Comparison of ENCODE assay signal across 12 cellular contexts in genomic region chr3:33664195-33664594, GRCh38. TPM values are rescaled to one million over a fixed set of nuclear protein-coding genes. Genes with fewer than 3 reads are reported as not detected.
DNase-seq lines count a peak whose midpoint lies in the region; ATAC-seq and TF ChIP-seq lines count a peak whose summit lies in the region.
"Had no signal": no experiment of that assay in that cellular context is flagged by ENCODE, and none has a peak within 500 bp of the region (broad histone marks: within the 10 kb centered on the region; RNA-seq: fewer than 3 reads in every experiment).

No MANE protein-coding gene starts in this region.

- peak; percentile 53 for ATAC-seq in stimulated activated naive CD8-positive, alpha-beta T cell treated with anti-CD3 and anti-CD28 coated beads, Interleukin-15, amount 100 ng/mL, for 72 hours
- no peak for ATAC-seq in stimulated activated naive CD8-positive, alpha-beta T cell treated with anti-CD3 and anti-CD28 coated beads, Interleukin-15, Interleukin-2, amounts not matched to agents 100 U/mL and 50 U/mL, for 24 hours
- ATAC-seq in GM19452 (IDR thresholded peaks at IDR 0.05; ENCODE audit: unreplicated experiment): no peak

- peaks cover 13% of the 10 kb centered on the region for H3K4me1 Mint-ChIP-seq in stimulated activated naive CD8-positive, alpha-beta T cell treated with anti-CD3 and anti-CD28 coated beads, Interleukin-15, amount 100 ng/mL, for 72 hours

- H3K27me3 Mint-ChIP-seq in stimulated activated naive CD8-positive, alpha-beta T cell treated with anti-CD3 and anti-CD28 coated beads, Interleukin-15, amount 100 ng/mL, for 72 hours: no peaks in the 10 kb centered on the region

- no peak overlapping the region for H3K4me3 ChIP-seq in fibroblast of mammary gland (ENCODE audit: control insufficient read depth, low read depth, low read length)
- H3K4me3 ChIP-seq: cardiac muscle cell had no signal

- no peak for TF ChIP-seq CTCF in fibroblast of mammary gland (conservative IDR thresholded peaks at IDR 0.05; ENCODE audit: control insufficient read depth, insufficient read depth, low read depth, low read length)

- H3K27ac Mint-ChIP-seq in stimulated activated naive CD8-positive, alpha-beta T cell treated with anti-CD3 and anti-CD28 coated beads, Interleukin-15, amount 100 ng/mL, for 72 hours: no peak overlapping the region

- H3K9me3 Mint-ChIP-seq in stimulated activated naive CD8-positive, alpha-beta T cell treated with anti-CD3 and anti-CD28 coated beads, Interleukin-15, amount 100 ng/mL, for 72 hours: no peaks in the 10 kb centered on the region

- DNase-seq in stimulated activated naive CD8-positive, alpha-beta T cell treated with anti-CD3 and anti-CD28 coated beads, Interleukin-15, amount 100 ng/mL, for 72 hours: no peak
- DNase-seq in stimulated activated naive CD8-positive, alpha-beta T cell treated with anti-CD3 and anti-CD28 coated beads, Interleukin-15, Interleukin-2, amounts not matched to agents 100 U/mL and 50 U/mL, for 24 hours: no peak
- DNase-seq in SIG-M5 (lab: John Stamatoyannopoulos, UW): peak; percentile 87
- DNase-seq in fibroblast of mammary gland (ENCODE audit: low read depth): peak; percentile 95
- no peak for DNase-seq in occipital lobe (lab: John Stamatoyannopoulos, UW)
- no peak for DNase-seq in NCI-H2171 (lab: John Stamatoyannopoulos, UW)
- DNase-seq in pons (ENCODE audit: low spot score): no peak
- DNase-seq: BE2C, hypothalamus, NCI-H1105 treated with DMSO at 0.1 percent for 48 hours had no signal

- no peak overlapping the region for H3K4me3 Mint-ChIP-seq in stimulated activated naive CD8-positive, alpha-beta T cell treated with anti-CD3 and anti-CD28 coated beads, Interleukin-15, amount 100 ng/mL, for 72 hours

RNA-seq across cellular contexts. Expression of gene CLASP2, which starts 53.9 kb away (rescaled TPM):
- 1,178 TPM for total RNA-seq in occipital lobe

Comparison
In these comparisons a context has a peak if more than half of its experiments do, and no peak if none do; other contexts are left out.
1. DNase-seq: peak in SIG-M5 (single experiment) and fibroblast of mammary gland (single experiment); none in stimulated activated naive CD8-positive, alpha-beta T cell treated with anti-CD3 and anti-CD28 coated beads, Interleukin-15, amount 100 ng/mL, for 72 hours (0 of 2), stimulated activated naive CD8-positive, alpha-beta T cell treated with anti-CD3 and anti-CD28 coated beads, Interleukin-15, Interleukin-2, amounts not matched to agents 100 U/mL and 50 U/mL, for 24 hours (single experiment), occipital lobe (single experiment), NCI-H2171 (single experiment) and pons (single experiment).